ENCODE assay signal across 15 cellular contexts in genomic region chr10:118924493-118924892, GRCh38.
DNase-seq lines count a peak whose midpoint lies in the region; ATAC-seq and TF ChIP-seq lines count a peak whose summit lies in the region.
"Had no signal": no experiment of that assay in that cellular context is flagged by ENCODE, and none has a peak within 500 bp of the region (broad histone marks: within the 10 kb centered on the region; RNA-seq: fewer than 3 reads in every experiment).

No MANE protein-coding gene starts in this region.

- H3K4me3 Mint-ChIP-seq in type B pancreatic cell = no peak overlapping the region
- H3K4me3 Mint-ChIP-seq: B cell; CD8-positive, alpha-beta T cell had no signal

- peak; percentile 4 for DNase-seq in right atrium auricular region (ENCODE audit: low spot score)
- no peak for DNase-seq in heart right ventricle
- no peak for DNase-seq in neuronal stem cell (ENCODE audit: low spot score)
- peak; percentile 37 for DNase-seq in type B pancreatic cell (ENCODE audit: extremely low spot score, unreplicated experiment)
- DNase-seq in activated gamma-delta T cell (lab: John Stamatoyannopoulos, UW) = no peak
- DNase-seq: Calu3; CD8-positive, alpha-beta T cell; DMS79 treated with DMSO at 0.1 percent for 48 hours; GF-D8; GM23248 had no signal

- H3K36me3 ChIP-seq in right atrium auricular region (no peaks in the 10 kb centered on the region), heart right ventricle (no peaks in the 10 kb centered on the region), neuronal stem cell (replicated peaks in 1 of 2; ENCODE audit: control insufficient read depth in 2 of 2, insufficient read depth in 2 of 2, low read length in 2 of 2) (no peaks in the 10 kb centered on the region)
- H3K36me3 ChIP-seq: BLaER1 treated with 17β-estradiol and CSF1 and Interleukin-3, amounts not matched to agents 10 nM and 100 nM; HAP-1 had no signal

- H3K4me1 ChIP-seq in right atrium auricular region (no peaks in the 10 kb centered on the region), heart right ventricle (peaks cover 0 to 8% (median 0%) of the 10 kb centered on the region in 9 donors), neuronal stem cell (ENCODE audit: control insufficient read depth in 2 of 2, insufficient read depth in 1 of 2, low read depth in 1 of 2, low read length in 2 of 2) (no peaks in the 10 kb centered on the region)
- H3K4me1 ChIP-seq: HAP-1 had no signal

- H3K14ac ChIP-seq in neuronal stem cell (ENCODE audit: low read length) = no peak overlapping the region

- no peak overlapping the region for H3K9ac ChIP-seq in neuronal stem cell (ENCODE audit: low read depth, low read length, poor library complexity)
- H3K9ac ChIP-seq: BLaER1 treated with 17β-estradiol and CSF1 and Interleukin-3, amounts not matched to agents 10 nM and 100 nM; GM23248 had no signal

- no peak for ATAC-seq in heart right ventricle
- no peak for ATAC-seq in GM21390 (IDR thresholded peaks at IDR 0.05; ENCODE audit: unreplicated experiment)
- ATAC-seq: CD8-positive, alpha-beta T cell had no signal

- H2AK5ac ChIP-seq in neuronal stem cell (ENCODE audit: low read depth, low read length) = peak overlapping the region; percentile 30

- H2AFZ ChIP-seq in neuronal stem cell (ENCODE audit: low read length) = no peak overlapping the region
- H2AFZ ChIP-seq: GM23248 had no signal

- no peak overlapping the region for H2BK12ac ChIP-seq in neuronal stem cell (ENCODE audit: low read length)

- H3K9me3 Mint-ChIP-seq in type B pancreatic cell = no peaks in the 10 kb centered on the region

- no peak overlapping the region for H3K27ac ChIP-seq in right atrium auricular region
- H3K27ac ChIP-seq in heart right ventricle = no peak overlapping the region
- H3K27ac ChIP-seq in neuronal stem cell (replicated peaks; ENCODE audit: low read length) = no peak overlapping the region
- H3K27ac ChIP-seq: BLaER1 treated with 17β-estradiol and CSF1 and Interleukin-3, amounts not matched to agents 10 nM and 100 nM; GM23248; HL-60 had no signal

- H3K18ac ChIP-seq in neuronal stem cell (ENCODE audit: low read length) = no peak overlapping the region

- H3K36me3 Mint-ChIP-seq in type B pancreatic cell = no peaks in the 10 kb centered on the region
- H3K36me3 Mint-ChIP-seq: CD8-positive, alpha-beta T cell had no signal

- H3K4me3 ChIP-seq in right atrium auricular region (no peak overlapping the region), heart right ventricle (no peak overlapping the region), neuronal stem cell (ENCODE audit: low read length in 2 of 2) (no peak overlapping the region)
- H3K4me3 ChIP-seq: BLaER1 treated with 17β-estradiol and CSF1 and Interleukin-3, amounts not matched to agents 10 nM and 100 nM; GM23248; HAP-1 had no signal

- H2BK5ac ChIP-seq in neuronal stem cell (ENCODE audit: low read length) = no peak overlapping the region

- H4K91ac ChIP-seq in neuronal stem cell (ENCODE audit: low read depth, low read length, poor library complexity) = no peak overlapping the region

- TF ChIP-seq CTCF in right atrium auricular region (IDR thresholded peaks at IDR 0.05) (no peak), heart right ventricle (IDR thresholded peaks at IDR 0.05) (no peak), type B pancreatic cell (conservative IDR thresholded peaks at IDR 0.05) (no peak)

- intact Hi-C loops in heart right ventricle (cut with DNase I) = no loop called here

- no peak overlapping the region for H3K4ac ChIP-seq in neuronal stem cell (ENCODE audit: low read length)

- peaks cover 4% of the 10 kb centered on the region for H3K27me3 Mint-ChIP-seq in type B pancreatic cell

- no peak overlapping the region for H2BK15ac ChIP-seq in neuronal stem cell (ENCODE audit: low read length)

- no peaks in the 10 kb centered on the region for H3K4me1 Mint-ChIP-seq in type B pancreatic cell (ENCODE audit: unreplicated experiment)
- H3K4me1 Mint-ChIP-seq: B cell had no signal

- H2BK120ac ChIP-seq in neuronal stem cell (ENCODE audit: low read depth, low read length) = no peak overlapping the region

- no peak overlapping the region for H3K27ac Mint-ChIP-seq in type B pancreatic cell
- H3K27ac Mint-ChIP-seq: B cell; CD8-positive, alpha-beta T cell had no signal

- WGBS in heart right ventricle, 2 donors = 60 to 83% methylated on average over 3 of the region's 3 CpGs
- WGBS in neuronal stem cell (ENCODE audit: extremely low coverage in 2 of 2, insufficient read length in 2 of 2, insufficient replicate concordance in 1 of 2), 2 donors = no CpG with 5 or more reads among the region's 3 CpGs

- H3K27me3 ChIP-seq in right atrium auricular region = no peaks in the 10 kb centered on the region
- H3K27me3 ChIP-seq in heart right ventricle = no peaks in the 10 kb centered on the region
- H3K27me3 ChIP-seq in neuronal stem cell (ENCODE audit: control insufficient read depth in 3 of 3, insufficient read depth in 3 of 3, low read depth in 1 of 3, low read length in 3 of 3) = no peaks in the 10 kb centered on the region
- H3K27me3 ChIP-seq: BLaER1 treated with 17β-estradiol and CSF1 and Interleukin-3, amounts not matched to agents 10 nM and 100 nM had no signal

- no peak overlapping the region for H3K4me2 ChIP-seq in neuronal stem cell (ENCODE audit: insufficient read depth, low read length, poor library complexity, severe bottlenecking)
- H3K4me2 ChIP-seq: BLaER1 treated with 17β-estradiol and CSF1 and Interleukin-3, amounts not matched to agents 10 nM and 100 nM had no signal

- no peak overlapping the region for H4K8ac ChIP-seq in neuronal stem cell (ENCODE audit: low read depth, low read length)

- H3K79me1 ChIP-seq in neuronal stem cell (ENCODE audit: low read depth, low read length) = no peaks in the 10 kb centered on the region

- H3K9me3 ChIP-seq in right atrium auricular region (no peaks in the 10 kb centered on the region), heart right ventricle (no peaks in the 10 kb centered on the region), neuronal stem cell (replicated peaks in 1 of 2; ENCODE audit: control insufficient read depth in 2 of 2, insufficient read depth in 1 of 2, low read depth in 1 of 2, low read length in 2 of 2) (peaks cover 0 to 3% of the 10 kb centered on the region in 2 donors)
- H3K9me3 ChIP-seq: HAP-1 had no signal

- no peak overlapping the region for H3K23ac ChIP-seq in neuronal stem cell (ENCODE audit: low read depth, low read length, poor library complexity)

Comparison
In these comparisons a context has a peak if more than half of its experiments do, and no peak if none do; other contexts are left out.
1. DNase-seq: peak in right atrium auricular region (single experiment) and type B pancreatic cell (single experiment); none in heart right ventricle (0 of 2), neuronal stem cell (single experiment) and activated gamma-delta T cell (single experiment).